In genomic region chr14:91229743-91230200, GRCh38 we compare ENCODE assay signal across 1 cellular context.
TF ChIP-seq lines count a peak whose summit lies in the region.

No MANE protein-coding gene starts in this region.

TF ChIP-seq in IMR-90, 13 proteins besides CTCF, POLR2A, EP300 and RAD21:
- TF ChIP-seq MAZ (IDR thresholded peaks at IDR 0.05; ENCODE audit: borderline replicate concordance, low read depth, low read length): no peak
- TF ChIP-seq ELK1 (IDR thresholded peaks at IDR 0.05; ENCODE audit: borderline replicate concordance, low read depth, low read length): no peak
- no peak for TF ChIP-seq USF2 (IDR thresholded peaks at IDR 0.05; ENCODE audit: low read depth, low read length)
- TF ChIP-seq RFX5 (IDR thresholded peaks at IDR 0.05; ENCODE audit: low read depth, low read length): no peak
- TF ChIP-seq RCOR1 (IDR thresholded peaks at IDR 0.05; ENCODE audit: insufficient replicate concordance, low read length): no peak
- no peak for TF ChIP-seq CHD1 (IDR thresholded peaks at IDR 0.05; ENCODE audit: low read depth, low read length)
- no peak for TF ChIP-seq CEBPB (IDR thresholded peaks at IDR 0.05; ENCODE audit: low read depth, low read length)
- TF ChIP-seq MAFK (IDR thresholded peaks at IDR 0.05; ENCODE audit: low read depth, low read length): no peak
- no peak for TF ChIP-seq FOS (IDR thresholded peaks at IDR 0.05; ENCODE audit: low read depth, low read length)
- TF ChIP-seq NFE2L2 (IDR thresholded peaks at IDR 0.05; ENCODE audit: low read depth, low read length): no peak
- TF ChIP-seq MXI1 (IDR thresholded peaks at IDR 0.05; ENCODE audit: borderline replicate concordance, low read depth, low read length): no peak
- no peak for TF ChIP-seq SMC3 (IDR thresholded peaks at IDR 0.05; ENCODE audit: low read depth, low read length)
- TF ChIP-seq BHLHE40 (IDR thresholded peaks at IDR 0.05; ENCODE audit: low read depth, low read length): no peak
